In the genomic region with DNA sequence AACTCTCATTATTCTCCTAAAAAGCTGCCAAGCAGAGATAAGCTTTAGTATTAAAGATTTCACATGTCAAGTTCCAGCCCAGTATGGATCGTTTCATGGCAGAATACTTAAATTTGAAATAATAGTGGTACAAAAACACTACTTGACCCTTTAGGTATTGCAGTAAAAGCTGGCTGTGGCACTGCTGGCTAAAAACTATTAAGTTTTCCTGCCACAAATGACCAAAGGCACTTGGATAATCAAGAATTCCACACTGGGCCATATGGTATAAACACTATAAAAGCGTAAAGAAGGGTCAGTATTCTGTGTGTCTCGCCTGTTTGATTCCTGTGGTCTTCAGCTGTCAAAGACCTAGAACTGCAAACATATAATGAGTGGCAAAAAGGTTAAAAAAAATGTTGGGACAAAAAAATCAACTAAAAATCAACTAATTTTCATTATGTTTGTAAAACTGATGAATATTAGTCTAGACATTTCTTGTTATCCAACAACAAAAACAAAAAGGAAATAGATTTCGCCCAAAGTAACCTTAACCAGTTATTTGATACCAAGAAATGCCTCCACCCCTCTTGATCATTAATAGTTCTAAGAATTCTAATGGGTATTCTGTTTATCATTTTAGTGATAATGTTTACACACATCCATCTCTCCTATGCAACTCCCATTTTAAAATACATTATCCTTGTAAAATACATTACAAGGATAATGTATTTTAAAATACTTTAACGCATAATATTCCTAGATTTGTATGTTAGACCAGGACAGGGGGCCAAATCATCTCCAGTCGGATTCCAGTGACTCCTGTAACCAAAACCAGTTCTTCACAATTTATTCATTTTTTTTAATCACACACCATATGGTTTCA, we compare ENCODE assay signal across 8 cellular contexts. TPM values are rescaled to one million over a fixed set of nuclear protein-coding genes. Genes with fewer than 3 reads are reported as not detected.
A peak's percentile ranks its signal among the peaks of the same experiment; 100 is the strongest.
DNase-seq lines count a peak whose midpoint lies in the region; FAIRE-seq and TF ChIP-seq lines count a peak whose summit lies in the region.

No MANE protein-coding gene starts in this region.

- FAIRE-seq in kidney (lab: Jason Lieb, UNC) = no peak
- FAIRE-seq in GM12891 (lab: Jason Lieb, UNC) = no peak

- H3K27ac Mint-ChIP-seq in activated naive CD4-positive, alpha-beta T cell treated with anti-CD3 and anti-CD28 coated beads, Interleukin-2, amount 50 U/mL, for 24 hours = peak overlapping the region; percentile 99
- peak overlapping the region; percentile 96 for H3K27ac Mint-ChIP-seq in activated naive CD8-positive, alpha-beta T cell
- H3K27ac Mint-ChIP-seq in type B pancreatic cell = peak overlapping the region; percentile 87

- no peaks in the 10 kb centered on the region for H3K27me3 Mint-ChIP-seq in activated naive CD4-positive, alpha-beta T cell treated with anti-CD3 and anti-CD28 coated beads, Interleukin-2, amount 50 U/mL, for 24 hours
- no peaks in the 10 kb centered on the region for H3K27me3 Mint-ChIP-seq in activated naive CD8-positive, alpha-beta T cell
- H3K27me3 Mint-ChIP-seq in type B pancreatic cell = peaks cover 4% of the 10 kb centered on the region

- H3K36me3 ChIP-seq in kidney (ENCODE audit: control insufficient read depth in 1 of 2, insufficient read depth in 2 of 2, low read length in 2 of 2) = no peaks in the 10 kb centered on the region

- peak overlapping the region in 1 of 2 donors; percentile 68 for H3K9ac ChIP-seq in kidney (ENCODE audit: low read length in 2 of 2)

- H3K36me3 Mint-ChIP-seq in activated naive CD4-positive, alpha-beta T cell treated with anti-CD3 and anti-CD28 coated beads, Interleukin-2, amount 50 U/mL, for 24 hours = peaks cover 2% of the 10 kb centered on the region
- no peaks in the 10 kb centered on the region for H3K36me3 Mint-ChIP-seq in activated naive CD8-positive, alpha-beta T cell
- peaks cover 3% of the 10 kb centered on the region for H3K36me3 Mint-ChIP-seq in type B pancreatic cell

- H3K27ac ChIP-seq in kidney (ENCODE audit: low read depth in 2 of 2, low read length in 2 of 2) = no peak overlapping the region

- peak overlapping the region; percentile 96 for H3K4me3 Mint-ChIP-seq in activated naive CD4-positive, alpha-beta T cell treated with anti-CD3 and anti-CD28 coated beads, Interleukin-2, amount 50 U/mL, for 24 hours
- H3K4me3 Mint-ChIP-seq in activated naive CD8-positive, alpha-beta T cell = peak overlapping the region; percentile 95
- peak overlapping the region; percentile 88 for H3K4me3 Mint-ChIP-seq in type B pancreatic cell

- H3K4me1 Mint-ChIP-seq in activated naive CD4-positive, alpha-beta T cell treated with anti-CD3 and anti-CD28 coated beads, Interleukin-2, amount 50 U/mL, for 24 hours = peaks cover 37% of the 10 kb centered on the region
- H3K4me1 Mint-ChIP-seq in activated naive CD8-positive, alpha-beta T cell (ENCODE audit: low read depth) = peaks cover 33% of the 10 kb centered on the region
- H3K4me1 Mint-ChIP-seq in type B pancreatic cell (ENCODE audit: unreplicated experiment) = peaks cover 9% of the 10 kb centered on the region

- H3K4me3 ChIP-seq in kidney (ENCODE audit: low read length in 2 of 2) = peak overlapping the region; percentile 30 to 60

- TF ChIP-seq POLR2A in GM12891 (IDR thresholded peaks at IDR 0.05; ENCODE audit: low read depth, low read length) = no peak

- no peak for DNase-seq in activated naive CD4-positive, alpha-beta T cell (lab: John Stamatoyannopoulos, UW)
- no peak for DNase-seq in kidney
- no peak for DNase-seq in type B pancreatic cell (ENCODE audit: extremely low spot score, unreplicated experiment)
- no peak for DNase-seq in NCI-H2227 treated with DMSO at 0.1 percent for 48 hours (lab: John Stamatoyannopoulos, UW)
- no peak for DNase-seq in GM12891 (ENCODE audit: insufficient read length, low spot score)
- no peak for DNase-seq in NCI-H146 (lab: John Stamatoyannopoulos, UW)

- H3K9me3 Mint-ChIP-seq in activated naive CD4-positive, alpha-beta T cell treated with anti-CD3 and anti-CD28 coated beads, Interleukin-2, amount 50 U/mL, for 24 hours = no peaks in the 10 kb centered on the region
- H3K9me3 Mint-ChIP-seq in activated naive CD8-positive, alpha-beta T cell (ENCODE audit: low read depth) = no peaks in the 10 kb centered on the region
- H3K9me3 Mint-ChIP-seq in type B pancreatic cell = peaks cover 5% of the 10 kb centered on the region

- TF ChIP-seq CTCF in kidney (IDR thresholded peaks at IDR 0.05; ENCODE audit: borderline replicate concordance, extremely low read depth, insufficient read depth) (no peak), type B pancreatic cell (conservative IDR thresholded peaks at IDR 0.05) (no peak)

- H3K4me1 ChIP-seq in kidney (ENCODE audit: control insufficient read depth in 1 of 2, insufficient read depth in 1 of 2, low read depth in 1 of 2, low read length in 2 of 2) = peaks cover 3 to 7% of the 10 kb centered on the region in 2 donors

- no peaks in the 10 kb centered on the region for H3K9me3 ChIP-seq in kidney (ENCODE audit: control insufficient read depth in 1 of 2, low read length in 2 of 2)

- intact Hi-C loops in kidney (cut with DNase I) = no loop called here

TF ChIP-seq in GM12891, 5 proteins besides CTCF, POLR2A, EP300 and RAD21:
- TF ChIP-seq TAF1 (IDR thresholded peaks at IDR 0.05; ENCODE audit: low read depth, low read length) (no peak), POLR2AphosphoS5 (IDR thresholded peaks at IDR 0.05; ENCODE audit: low read depth, low read length) (no peak), SPI1 (IDR thresholded peaks at IDR 0.05; ENCODE audit: low read depth, low read length) (no peak), PAX5 (IDR thresholded peaks at IDR 0.05; ENCODE audit: insufficient read depth, low read length, severe bottlenecking) (no peak)

RNA-seq across cellular contexts. Expression of gene CCDC71L, which starts 2.2 kb away (rescaled TPM):
- total RNA-seq in kidney (26.2 TPM), type B pancreatic cell (ENCODE audit: low replicate concordance) (17.9 and 30.2 TPM in 2 replicates)
- 9.4 TPM for polyA plus RNA-seq in kidney (ENCODE audit: insufficient read depth, low read depth, low replicate concordance)
- polyA plus RNA-seq in GM12891 (2012; ENCODE audit: low read depth, missing spikeins) = 7.0 TPM
